In the genomic region with DNA sequence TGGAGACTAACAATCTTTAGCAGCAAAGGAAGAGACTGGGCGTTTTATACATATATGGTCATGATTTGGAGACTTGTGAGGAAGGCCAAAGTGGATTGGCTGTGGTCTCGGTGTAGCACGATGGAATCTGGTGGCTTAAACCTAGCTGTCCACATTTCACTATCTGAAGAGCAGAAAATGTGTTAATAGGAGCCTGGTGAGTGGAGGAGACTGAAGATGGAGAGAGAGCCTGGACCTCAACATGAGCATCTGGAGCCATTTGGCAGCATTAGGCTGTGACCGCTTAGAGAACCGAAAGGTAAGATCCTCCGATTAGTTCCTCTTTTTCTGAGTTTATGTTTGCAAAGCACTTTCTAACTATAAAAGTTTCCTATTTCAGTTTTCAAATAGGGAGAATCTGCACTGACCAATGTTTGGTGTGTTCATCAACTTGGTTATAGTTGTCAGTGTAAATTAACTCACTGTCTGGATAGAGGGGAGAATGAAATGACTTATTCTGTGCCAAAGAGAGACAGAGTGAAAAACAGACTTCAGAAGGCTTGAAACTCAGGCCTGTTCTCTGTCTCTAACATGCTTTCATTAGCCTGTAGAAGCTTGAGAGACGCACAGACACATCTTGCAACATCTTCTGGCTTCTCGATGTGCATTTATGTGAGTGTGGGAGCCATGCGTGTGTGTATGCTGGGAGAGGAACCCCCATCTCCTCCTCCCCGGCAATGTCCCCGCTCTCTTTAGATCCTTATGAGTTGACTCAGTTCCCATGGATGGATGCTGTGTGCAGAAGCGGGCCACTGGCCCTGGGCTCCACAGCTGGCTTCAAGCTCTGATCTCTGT, we compare ENCODE assay signal across 8 cellular contexts.
DNase-seq lines count a peak whose midpoint lies in the region; ATAC-seq and TF ChIP-seq lines count a peak whose summit lies in the region.

No MANE protein-coding gene starts in this region.

- H3K27ac Mint-ChIP-seq in activated naive CD8-positive, alpha-beta T cell treated with anti-CD3 and anti-CD28 coated beads for 36 hours, result no peak overlapping the region

- no peaks in the 10 kb centered on the region for H3K36me3 Mint-ChIP-seq in activated naive CD8-positive, alpha-beta T cell treated with anti-CD3 and anti-CD28 coated beads for 36 hours

- TF ChIP-seq CTCF in PC-9 (conservative IDR thresholded peaks at IDR 0.05), result no peak

- intact Hi-C loops in PC-9 (cut with micrococcal nuclease; ENCODE audit: unreplicated experiment), result loop anchor here (5.0 kb wide), 2 partner anchors 45 to 465 kb away; no protein-coding TSS in a partner anchor

- H3K27me3 Mint-ChIP-seq in activated naive CD8-positive, alpha-beta T cell treated with anti-CD3 and anti-CD28 coated beads for 36 hours, result no peaks in the 10 kb centered on the region

- H3K9me2 ChIP-seq in PC-9 (ENCODE audit: insufficient read depth), result no peaks in the 10 kb centered on the region

- H3K4me1 ChIP-seq in PC-9 (replicated peaks; ENCODE audit: insufficient read depth), result peaks cover 21% of the 10 kb centered on the region

- POLR2A ChIA-PET in PC-9 (lab: Charles Lee; ENCODE audit: unreplicated experiment), result no interaction called here

- H3K9me3 ChIP-seq in PC-9 (ENCODE audit: insufficient read depth, low read depth), result 0 out of 2 replicates have a peak, but pooled peaks cover 4% of the 10 kb centered on the region

- no peaks in the 10 kb centered on the region for H4K20me1 ChIP-seq in PC-9 (ENCODE audit: insufficient read depth)

- no peak overlapping the region for H2AFZ ChIP-seq in PC-9

- no TSS peak for BruUV-seq in PC-9 (replicated peaks; lab: Mats Ljungman, UMichigan)

- no peaks in the 10 kb centered on the region for H3K27me3 ChIP-seq in PC-9 (ENCODE audit: insufficient read depth, low read depth)

- no peaks in the 10 kb centered on the region for H3K79me2 ChIP-seq in PC-9 (ENCODE audit: low read depth)

- ATAC-seq in GM21515 (IDR thresholded peaks at IDR 0.05; ENCODE audit: unreplicated experiment) (peak; percentile 98), HG03558 (IDR thresholded peaks at IDR 0.05; ENCODE audit: extremely low read depth, unreplicated experiment) (peak; percentile 98)

- H3K4me3 ChIP-seq in PC-9, result no peak overlapping the region

- in situ Hi-C loops in G401 (cut with HindIII; ENCODE audit: low sequenced_read_pairs), result no loop called here

- H3K36me3 ChIP-seq in PC-9 (ENCODE audit: low read depth), result no peaks in the 10 kb centered on the region

- DNase-seq in G401 (ENCODE audit: low spot score), result peak; percentile 67
- DNase-seq in germinal center (ENCODE audit: low spot score), result peak; percentile 52
- DNase-seq in DMS79 treated with DMSO at 0.1 percent for 48 hours (lab: John Stamatoyannopoulos, UW), result no peak
- no peak for DNase-seq in activated naive CD8-positive, alpha-beta T cell treated with anti-CD3 and anti-CD28 coated beads for 36 hours
- DNase-seq in inferior parietal cortex (ENCODE audit: extremely low spot score), result no peak
- no peak for DNase-seq in PC-9

- no peaks in the 10 kb centered on the region for H3K9me3 Mint-ChIP-seq in activated naive CD8-positive, alpha-beta T cell treated with anti-CD3 and anti-CD28 coated beads for 36 hours

- CTCF ChIA-PET in PC-9 (lab: Charles Lee), result interaction anchor here (0.6 kb wide), 1 partner anchor 819 kb away, joined by 3 read pairs; no protein-coding TSS in a partner anchor

- no peak overlapping the region for H3K4me2 ChIP-seq in PC-9

- H3K4me3 Mint-ChIP-seq in activated naive CD8-positive, alpha-beta T cell treated with anti-CD3 and anti-CD28 coated beads for 36 hours, result no peak overlapping the region

- peaks cover 16% of the 10 kb centered on the region; the same call in 1 of the 2 replicates for H3F3A ChIP-seq in PC-9 (ENCODE audit: insufficient read depth, low read depth)

- H3K4me1 Mint-ChIP-seq in activated naive CD8-positive, alpha-beta T cell treated with anti-CD3 and anti-CD28 coated beads for 36 hours, result no peaks in the 10 kb centered on the region

- H3K27ac ChIP-seq in PC-9, result no peak overlapping the region

Comparison
In these comparisons a context has a peak if more than half of its experiments do, and no peak if none do; other contexts are left out.
1. DNase-seq: peak in G401 (single experiment) and germinal center (single experiment); none in DMS79 treated with DMSO at 0.1 percent for 48 hours (single experiment), activated naive CD8-positive, alpha-beta T cell treated with anti-CD3 and anti-CD28 coated beads for 36 hours (single experiment), inferior parietal cortex (single experiment) and PC-9 (0 of 2).